In genomic region chr16:75916431-75916830, GRCh38 we compare ENCODE assay signal across 28 cellular contexts.
"Had no signal": no experiment of that assay in that cellular context is flagged by ENCODE, and none has a peak within 500 bp of the region (broad histone marks: within the 10 kb centered on the region; RNA-seq: fewer than 3 reads in every experiment).

No MANE protein-coding gene starts in this region.

- H3K9me3 Mint-ChIP-seq: natural killer cell treated with Interleukin-12 subunit alpha and Interleukin-12 subunit beta and Interleukin-15 and Interleukin-18, amount 100 ng/mL, for 72 hours; neural crest cell; stimulated activated naive CD8-positive, alpha-beta T cell treated with anti-CD3 and anti-CD28 coated beads, Interleukin-15, amount 100 ng/mL, for 72 hours had no signal

- H3K4me1 Mint-ChIP-seq: naive B cell; naive thymus-derived CD8-positive, alpha-beta T cell; neural crest cell; stimulated activated memory B cell treated with anti-CD40 and anti-IgM and Interleukin-4, amounts not matched to agents 10 μg/mL and 1 μg/mL and 100 μg/mL, for 72 hours; stimulated activated naive CD8-positive, alpha-beta T cell treated with anti-CD3 and anti-CD28 coated beads, Interleukin-15, amount 100 ng/mL, for 72 hours had no signal

- H3K36me3 Mint-ChIP-seq: naive B cell; naive thymus-derived CD8-positive, alpha-beta T cell; natural killer cell treated with Interleukin-12 subunit alpha and Interleukin-12 subunit beta and Interleukin-15 and Interleukin-18, amount 100 ng/mL, for 72 hours; stimulated activated memory B cell treated with anti-CD40 and anti-IgM and Interleukin-4, amounts not matched to agents 10 μg/mL and 1 μg/mL and 100 μg/mL, for 72 hours; type B pancreatic cell had no signal

- H3K27ac Mint-ChIP-seq: naive B cell; naive thymus-derived CD8-positive, alpha-beta T cell; natural killer cell treated with Interleukin-12 subunit alpha and Interleukin-12 subunit beta and Interleukin-15 and Interleukin-18, amount 100 ng/mL, for 72 hours; progenitor cell of endocrine pancreas; stimulated activated memory B cell treated with anti-CD40 and anti-IgM and Interleukin-4, amounts not matched to agents 10 μg/mL and 1 μg/mL and 100 μg/mL, for 72 hours; stimulated activated naive CD8-positive, alpha-beta T cell treated with anti-CD3 and anti-CD28 coated beads, Interleukin-15, amount 100 ng/mL, for 72 hours; type B pancreatic cell had no signal

- H3K27me3 Mint-ChIP-seq: natural killer cell treated with Interleukin-12 subunit alpha and Interleukin-12 subunit beta and Interleukin-15 and Interleukin-18, amount 100 ng/mL, for 72 hours; progenitor cell of endocrine pancreas; stimulated activated memory B cell treated with anti-CD40 and anti-IgM and Interleukin-4, amounts not matched to agents 10 μg/mL and 1 μg/mL and 100 μg/mL, for 72 hours; stimulated activated naive CD8-positive, alpha-beta T cell treated with anti-CD3 and anti-CD28 coated beads, Interleukin-15, amount 100 ng/mL, for 72 hours; type B pancreatic cell had no signal

- H3K4me3 Mint-ChIP-seq: naive B cell; naive thymus-derived CD8-positive, alpha-beta T cell; natural killer cell treated with Interleukin-12 subunit alpha and Interleukin-12 subunit beta and Interleukin-15 and Interleukin-18, amount 100 ng/mL, for 72 hours; neural crest cell; stimulated activated memory B cell treated with anti-CD40 and anti-IgM and Interleukin-4, amounts not matched to agents 10 μg/mL and 1 μg/mL and 100 μg/mL, for 72 hours; stimulated activated naive CD8-positive, alpha-beta T cell treated with anti-CD3 and anti-CD28 coated beads, Interleukin-15, amount 100 ng/mL, for 72 hours; type B pancreatic cell had no signal

- ATAC-seq: naive thymus-derived CD8-positive, alpha-beta T cell; natural killer cell treated with Interleukin-12 subunit alpha and Interleukin-12 subunit beta and Interleukin-15 and Interleukin-18, amount 100 ng/mL, for 72 hours; psoas muscle; right cardiac atrium; right lobe of liver; stimulated activated memory B cell treated with anti-CD40 and anti-IgM and Interleukin-4, amounts not matched to agents 10 μg/mL and 1 μg/mL and 100 μg/mL, for 72 hours; stimulated activated naive CD8-positive, alpha-beta T cell treated with anti-CD3 and anti-CD28 coated beads, Interleukin-15, amount 100 ng/mL, for 72 hours; stimulated activated naive CD8-positive, alpha-beta T cell treated with anti-CD3 and anti-CD28 coated beads, Interleukin-15, Interleukin-2, amounts not matched to agents 100 U/mL and 50 U/mL, for 24 hours; upper lobe of right lung had no signal

- DNase-seq: naive B cell; naive thymus-derived CD8-positive, alpha-beta T cell; nucleus accumbens; ovary; posterior cingulate gyrus; psoas muscle; right cardiac atrium; right lobe of liver; sigmoid colon; small intestine; stimulated activated CD4-positive, alpha-beta T cell treated with anti-CD3 and anti-CD28 coated beads, Interleukin-15, amount 100 ng/mL, for 24 hours; stimulated activated CD4-positive, alpha-beta T cell treated with anti-CD3 and anti-CD28 coated beads, Interleukin-2, amount 100 ng/mL, for 24 hours; stimulated activated CD4-positive, alpha-beta T cell treated with anti-CD3 and anti-CD28 coated beads, Interleukin-2, amount 100 ng/mL, for 48 hours; stimulated activated CD4-positive, alpha-beta T cell treated with anti-CD3 and anti-CD28 coated beads, Interleukin-4, amount 100 ng/mL, for 24 hours; stimulated activated naive CD4-positive, alpha-beta T cell; stimulated activated naive CD8-positive, alpha-beta T cell treated with anti-CD3 and anti-CD28 coated beads, Interleukin-15, amount 100 ng/mL, for 72 hours; stimulated activated naive CD8-positive, alpha-beta T cell treated with anti-CD3 and anti-CD28 coated beads, Interleukin-15, Interleukin-2, amounts not matched to agents 100 U/mL and 50 U/mL, for 24 hours; substantia nigra; testis; tibial artery; transverse colon; upper lobe of right lung; uterus had no signal
